In genomic region chr19:49684983-49685553, GRCh38 we compare ENCODE assay signal across 1 cellular context.
TF ChIP-seq lines count a peak whose summit lies in the region.

No MANE protein-coding gene starts in this region.

TF ChIP-seq in GM23338, 12 proteins besides CTCF, POLR2A, EP300 and RAD21:
- TF ChIP-seq NANOG (IDR thresholded peaks at IDR 0.05; ENCODE audit: borderline replicate concordance) = no peak
- TF ChIP-seq ETS1 (IDR thresholded peaks at IDR 0.05) = no peak
